Comparison of ENCODE assay signal across 19 cellular contexts in the genomic region with DNA sequence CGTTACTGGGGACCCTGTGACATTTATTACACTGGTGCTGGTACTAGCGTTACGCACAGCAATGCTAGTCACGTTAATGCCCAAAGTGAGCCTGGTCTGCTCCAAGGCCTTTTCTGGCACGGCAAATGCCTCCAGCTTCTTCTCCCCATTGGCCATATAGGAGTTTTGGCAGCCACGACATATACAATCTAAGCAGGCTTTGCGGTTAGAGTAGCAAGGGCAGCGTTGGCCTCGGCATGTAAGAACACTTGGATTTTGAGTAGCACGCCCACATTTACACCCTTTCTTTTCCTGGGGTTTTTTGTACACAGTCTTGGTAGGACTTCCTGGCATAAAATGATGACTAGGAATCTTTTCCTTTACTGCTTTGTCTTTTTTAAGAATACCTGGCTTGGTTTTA. TPM values are rescaled to one million over a fixed set of nuclear protein-coding genes. Genes with fewer than 3 reads are reported as not detected.
A peak's percentile ranks its signal among the peaks of the same experiment; 100 is the strongest.
DNase-seq lines count a peak whose midpoint lies in the region; ATAC-seq and TF ChIP-seq lines count a peak whose summit lies in the region.
"Had no signal": no experiment of that assay in that cellular context is flagged by ENCODE, and none has a peak within 500 bp of the region (broad histone marks: within the 10 kb centered on the region; RNA-seq: fewer than 3 reads in every experiment).

No MANE protein-coding gene starts in this region.

- CTCF ChIA-PET in CD4-positive, alpha-beta T cell (lab: Charles Lee) = interaction anchor here (1.4 kb wide), 1 partner anchor 601 kb away, joined by 3 read pairs; the partner anchor contains the start of gene STAG1

- H3K27ac ChIP-seq in CD4-positive, alpha-beta T cell (ENCODE audit: low read depth, low read length) = no peak overlapping the region
- no peak overlapping the region for H3K27ac ChIP-seq in uterus
- H3K27ac ChIP-seq: heart right ventricle, right lobe of liver, upper lobe of left lung had no signal

- no peak for DNase-seq in CD4-positive, alpha-beta T cell
- DNase-seq in G401 (ENCODE audit: low spot score) (peak; percentile 49), kidney glomerular epithelial cell (lab: John Stamatoyannopoulos, UW) (no peak), NCI-H2171 treated with DMSO at 0.1 percent for 48 hours (lab: John Stamatoyannopoulos, UW) (no peak), uterus (no peak)
- DNase-seq in activated naive CD8-positive, alpha-beta T cell treated with anti-CD3 and anti-CD28 coated beads for 36 hours = no peak
- no peak for DNase-seq in naive thymus-derived CD8-positive, alpha-beta T cell
- no peak for DNase-seq in effector CD4-positive, alpha-beta T cell
- DNase-seq: activated CD4-positive, alpha-beta T cell treated with anti-CD3 and anti-CD28 coated beads, Interleukin-2, amount 50 U/mL, for 4 hours; activated T-cell treated with anti-CD3 and anti-CD28 coated beads, Interleukin-2, amount 50 U/mL, for 4 hours; COR-L47; effector CD8-positive, alpha-beta T cell; heart right ventricle; NCI-H1092 treated with DMSO at 0.1 percent for 48 hours; NCI-H526 treated with DMSO at 0.1 percent for 48 hours; right lobe of liver; SHP77; stimulated activated naive CD4-positive, alpha-beta T cell; upper lobe of left lung had no signal

- in situ Hi-C loops in G401 (cut with HindIII; ENCODE audit: low sequenced_read_pairs) = no loop called here

- ATAC-seq in CD4-positive, alpha-beta T cell (ENCODE audit: poor library complexity) = no peak
- no peak for ATAC-seq in naive thymus-derived CD8-positive, alpha-beta T cell
- ATAC-seq: activated T-cell treated with anti-CD3 and anti-CD28 coated beads, Interleukin-2, amount 50 U/mL, for 4 hours; right lobe of liver had no signal

- no peak overlapping the region for H3K4me3 Mint-ChIP-seq in CD4-positive, alpha-beta T cell
- H3K4me3 Mint-ChIP-seq in activated naive CD8-positive, alpha-beta T cell treated with anti-CD3 and anti-CD28 coated beads for 36 hours = no peak overlapping the region
- peak overlapping the region in 1 of 10 donors; percentile 5 for H3K4me3 Mint-ChIP-seq in naive thymus-derived CD8-positive, alpha-beta T cell
- H3K4me3 Mint-ChIP-seq: activated T-cell treated with anti-CD3 and anti-CD28 coated beads, Interleukin-2, amount 50 U/mL, for 4 hours had no signal

- intact Hi-C loops in CD4-positive, alpha-beta T cell (cut with DNase I, micrococcal nuclease) = loop anchor here (5.0 kb wide), 1 partner anchor 41 kb away; no protein-coding TSS in a partner anchor
- intact Hi-C loops in uterus (cut with DNase I; ENCODE audit: low total_unique reads) = no loop called here

- H3K4me1 ChIP-seq in uterus = no peaks in the 10 kb centered on the region

- H3K27me3 Mint-ChIP-seq in CD4-positive, alpha-beta T cell = no peaks in the 10 kb centered on the region
- H3K27me3 Mint-ChIP-seq in activated naive CD8-positive, alpha-beta T cell treated with anti-CD3 and anti-CD28 coated beads for 36 hours = no peaks in the 10 kb centered on the region
- no peaks in the 10 kb centered on the region for H3K27me3 Mint-ChIP-seq in naive thymus-derived CD8-positive, alpha-beta T cell

- TF ChIP-seq POLR2A in uterus (IDR thresholded peaks at IDR 0.05) = no peak

- POLR2A ChIA-PET in CD4-positive, alpha-beta T cell (lab: Charles Lee) = no interaction called here
- POLR2A ChIA-PET in naive thymus-derived CD8-positive, alpha-beta T cell (lab: Charles Lee) = no interaction called here

- no peaks in the 10 kb centered on the region for H3K36me3 ChIP-seq in uterus

- H3K27ac Mint-ChIP-seq in CD4-positive, alpha-beta T cell = peak overlapping the region; percentile 47
- H3K27ac Mint-ChIP-seq in activated naive CD8-positive, alpha-beta T cell treated with anti-CD3 and anti-CD28 coated beads for 36 hours = peak overlapping the region; percentile 52
- peak overlapping the region in 6 of 10 donors; percentile 15 to 56 (median 29) for H3K27ac Mint-ChIP-seq in naive thymus-derived CD8-positive, alpha-beta T cell

- H3K9me3 Mint-ChIP-seq in CD4-positive, alpha-beta T cell = no peaks in the 10 kb centered on the region
- H3K9me3 Mint-ChIP-seq in activated naive CD8-positive, alpha-beta T cell treated with anti-CD3 and anti-CD28 coated beads for 36 hours = no peaks in the 10 kb centered on the region
- no peaks in the 10 kb centered on the region for H3K9me3 Mint-ChIP-seq in naive thymus-derived CD8-positive, alpha-beta T cell
- H3K9me3 Mint-ChIP-seq: activated T-cell treated with anti-CD3 and anti-CD28 coated beads, Interleukin-2, amount 50 U/mL, for 4 hours had no signal

- TF ChIP-seq CTCF in CD4-positive, alpha-beta T cell (IDR thresholded peaks at IDR 0.05) = no peak
- no peak for TF ChIP-seq CTCF in uterus (IDR thresholded peaks at IDR 0.05)

- H3K9me3 ChIP-seq in CD4-positive, alpha-beta T cell (ENCODE audit: control insufficient read depth, low read length) = no peaks in the 10 kb centered on the region
- H3K9me3 ChIP-seq in uterus = no peaks in the 10 kb centered on the region
- H3K9me3 ChIP-seq: heart right ventricle, right lobe of liver, upper lobe of left lung had no signal

- H3K27me3 ChIP-seq in CD4-positive, alpha-beta T cell (ENCODE audit: control insufficient read depth, insufficient read depth, low read length) = no peaks in the 10 kb centered on the region
- no peaks in the 10 kb centered on the region for H3K27me3 ChIP-seq in uterus
- H3K27me3 ChIP-seq: heart right ventricle, right lobe of liver, upper lobe of left lung had no signal

- peaks cover 68% of the 10 kb centered on the region for H3K36me3 Mint-ChIP-seq in CD4-positive, alpha-beta T cell (ENCODE audit: low read depth)
- H3K36me3 Mint-ChIP-seq in activated naive CD8-positive, alpha-beta T cell treated with anti-CD3 and anti-CD28 coated beads for 36 hours = peaks cover 25% of the 10 kb centered on the region
- peaks cover 0 to 57% (median 10%) of the 10 kb centered on the region in 3 donors for H3K36me3 Mint-ChIP-seq in naive thymus-derived CD8-positive, alpha-beta T cell

- H3K4me3 ChIP-seq in uterus = no peak overlapping the region
- H3K4me3 ChIP-seq: heart right ventricle, right lobe of liver, upper lobe of left lung had no signal

- peaks cover 72% of the 10 kb centered on the region for H3K4me1 Mint-ChIP-seq in CD4-positive, alpha-beta T cell (ENCODE audit: low read depth)
- H3K4me1 Mint-ChIP-seq in activated naive CD8-positive, alpha-beta T cell treated with anti-CD3 and anti-CD28 coated beads for 36 hours = peaks cover 72% of the 10 kb centered on the region
- peaks cover 44 to 77% (median 76%) of the 10 kb centered on the region in 4 donors for H3K4me1 Mint-ChIP-seq in naive thymus-derived CD8-positive, alpha-beta T cell

RNA-seq across cellular contexts. Expression of gene MSL2, which starts 44.9 kb away (rescaled TPM):
- total RNA-seq in CD4-positive, alpha-beta T cell = 100 to 1,000 TPM; 143 to 146 TPM
- 12.0 and 31.7 TPM in 2 replicates for total RNA-seq in G401 (2014; rRNA removed; shearing (Covaris generic))
- 10 to 100 TPM; 44.0 to 44.1 TPM for total RNA-seq in activated naive CD8-positive, alpha-beta T cell treated with anti-CD3 and anti-CD28 coated beads for 36 hours
- 100 to 1,000 TPM in 1 of 2 experiments, 10 to 100 TPM in 1; 96.6 to 100 TPM for total RNA-seq in naive thymus-derived CD8-positive, alpha-beta T cell
- 10 to 100 TPM; 28.7 to 41.1 (median 38.9) TPM for polyA plus RNA-seq in naive thymus-derived CD8-positive, alpha-beta T cell
- 10 to 100 TPM; 17.7 to 53.0 (median 32.9) TPM for total RNA-seq in uterus
